23 cellular contexts compared by ENCODE assay signal in the genomic region with DNA sequence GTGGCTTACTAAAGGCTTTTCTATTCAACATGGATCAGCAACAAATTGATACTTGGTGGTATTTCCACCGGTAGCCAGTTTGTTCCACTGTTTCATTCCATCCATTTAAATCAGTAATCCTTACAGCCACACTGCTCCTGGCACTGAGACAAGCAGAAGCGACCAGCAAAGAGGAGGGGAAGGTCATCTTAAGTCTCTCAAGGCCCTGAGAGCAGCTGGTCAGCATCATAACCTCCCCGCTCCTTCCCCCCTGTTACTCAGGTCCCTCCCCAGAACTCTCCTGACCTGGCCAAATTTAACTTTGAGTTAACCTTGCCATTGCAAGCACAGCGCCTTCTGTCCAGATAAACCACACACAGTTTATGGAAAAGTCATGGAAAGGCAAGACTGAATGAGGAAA.
DNase-seq lines count a peak whose midpoint lies in the region; ATAC-seq and TF ChIP-seq lines count a peak whose summit lies in the region.
"Had no signal": no experiment of that assay in that cellular context is flagged by ENCODE, and none has a peak within 500 bp of the region (broad histone marks: within the 10 kb centered on the region; RNA-seq: fewer than 3 reads in every experiment).

No MANE protein-coding gene starts in this region.

- H3K27ac Mint-ChIP-seq in CD14-positive monocyte (peak overlapping the region; percentile 59 to 90 (median 81)), nephron (peak overlapping the region; percentile 19 to 83 (median 33))
- H3K27ac Mint-ChIP-seq in CD4-positive, alpha-beta T cell: peak overlapping the region; percentile 36
- H3K27ac Mint-ChIP-seq: CD8-positive, alpha-beta T cell had no signal

- CTCF ChIA-PET in CD4-positive, alpha-beta T cell (lab: Charles Lee): no interaction called here

- no peak overlapping the region for H3K27ac ChIP-seq in CD4-positive, alpha-beta T cell (ENCODE audit: low read depth, low read length)
- peak overlapping the region in 2 of 5 donors; percentile 26 to 55 for H3K27ac ChIP-seq in adrenal gland
- H3K27ac ChIP-seq in transverse colon: no peak overlapping the region
- H3K27ac ChIP-seq in foreskin keratinocyte: no peak overlapping the region
- H3K27ac ChIP-seq: BLaER1 had no signal

- TF ChIP-seq CTCF in CD14-positive monocyte (IDR thresholded peaks at IDR 0.05): no peak
- no peak for TF ChIP-seq CTCF in CD4-positive, alpha-beta T cell (IDR thresholded peaks at IDR 0.05)
- no peak for TF ChIP-seq CTCF in adrenal gland (IDR thresholded peaks at IDR 0.05)
- TF ChIP-seq CTCF in nephron (IDR thresholded peaks at IDR 0.05; ENCODE audit: unreplicated experiment in 3 of 3): no peak
- no peak for TF ChIP-seq CTCF in transverse colon (IDR thresholded peaks at IDR 0.05)
- TF ChIP-seq CTCF in foreskin keratinocyte (conservative IDR thresholded peaks at IDR 0.05): no peak

- H3K4me3 Mint-ChIP-seq in CD14-positive monocyte: peak overlapping the region in 1 of 2 donors; percentile 21
- no peak overlapping the region for H3K4me3 Mint-ChIP-seq in CD4-positive, alpha-beta T cell
- H3K4me3 Mint-ChIP-seq in nephron: no peak overlapping the region
- H3K4me3 Mint-ChIP-seq: CD8-positive, alpha-beta T cell had no signal

- H3K27me3 Mint-ChIP-seq in CD14-positive monocyte (ENCODE audit: low read depth in 3 of 3) (no peaks in the 10 kb centered on the region), nephron (ENCODE audit: low read depth) (no peaks in the 10 kb centered on the region)
- no peaks in the 10 kb centered on the region for H3K27me3 Mint-ChIP-seq in CD4-positive, alpha-beta T cell

- peaks cover 85% of the 10 kb centered on the region for H3K4me1 Mint-ChIP-seq in CD14-positive monocyte
- H3K4me1 Mint-ChIP-seq in CD4-positive, alpha-beta T cell (ENCODE audit: low read depth): peaks cover 77% of the 10 kb centered on the region
- H3K4me1 Mint-ChIP-seq in nephron: peaks cover 34% of the 10 kb centered on the region

- ATAC-seq in CD4-positive, alpha-beta T cell (ENCODE audit: poor library complexity): no peak
- no peak for ATAC-seq in foreskin keratinocyte
- ATAC-seq: CD8-positive, alpha-beta T cell; GM12878; PC-3 had no signal

- in situ Hi-C loops in transverse colon (cut with MboI; ENCODE audit: low pct_ligation_motif_present in 1 of 4, low pct_unique_long_range_greater_than_20kb in 1 of 4, low sequenced_read_pairs in 3 of 4): no loop called here

- H3K9me3 Mint-ChIP-seq in CD14-positive monocyte (peaks cover 2 to 6% (median 3%) of the 10 kb centered on the region in 7 donors), nephron (peaks cover 9% of the 10 kb centered on the region)
- H3K9me3 Mint-ChIP-seq in CD4-positive, alpha-beta T cell: peaks cover 2% of the 10 kb centered on the region
- H3K9me3 Mint-ChIP-seq: CD8-positive, alpha-beta T cell had no signal

- intact Hi-C loops in CD14-positive monocyte (cut with micrococcal nuclease) (no loop called here), adrenal gland (cut with DNase I) (no loop called here), transverse colon (cut with DNase I; ENCODE audit: low total_unique reads) (no loop called here)
- intact Hi-C loops in CD4-positive, alpha-beta T cell (cut with DNase I, micrococcal nuclease): no loop called here

- H3K36me3 ChIP-seq in adrenal gland (replicated peaks in 1 of 2) (no peaks in the 10 kb centered on the region), transverse colon (no peaks in the 10 kb centered on the region)
- H3K36me3 ChIP-seq: BLaER1 had no signal

- H3K4me1 ChIP-seq in adrenal gland (replicated peaks in 1 of 2) (peaks cover 6 to 27% of the 10 kb centered on the region in 2 donors), transverse colon (peaks cover 0 to 5% (median 0%) of the 10 kb centered on the region in 4 donors), foreskin keratinocyte (peaks cover 23% of the 10 kb centered on the region)

- no peak for TF ChIP-seq EP300 in transverse colon (IDR thresholded peaks at IDR 0.05; ENCODE audit: low read depth)

- POLR2A ChIA-PET in CD4-positive, alpha-beta T cell (lab: Charles Lee): no interaction called here

- TF ChIP-seq POLR2A in adrenal gland (IDR thresholded peaks at IDR 0.05): no peak
- TF ChIP-seq POLR2A in transverse colon (IDR thresholded peaks at IDR 0.05): no peak

- 21 to 44% (median 25%) methylated on average over 4 of the region's 4 CpGs for WGBS in adrenal gland, 4 donors
- WGBS in transverse colon (ENCODE audit: low coverage in 1 of 2), 2 donors: 75 to 78% methylated on average over 1 to 4 of the region's 4 CpGs

- DNase-seq in CD14-positive monocyte (ENCODE audit: low spot score) (no peak), adrenal gland (peak in 5 of 7 donors; percentile 38 to 67 (median 47)), transverse colon (no peak), NCI-H187 (lab: John Stamatoyannopoulos, UW) (no peak), foreskin keratinocyte (no peak)
- DNase-seq in CD4-positive, alpha-beta T cell: no peak
- DNase-seq: ACHN; CD8-positive, alpha-beta T cell; DND-41; H7; KG1; NCI-H1092; NCI-H1436 treated with DMSO at 0.1 percent for 48 hours; NCI-H2029; NCI-H2171; NCI-H524 treated with DMSO at 0.1 percent for 48 hours; PC-3; RPMI8226; SIG-M5; SK-N-SH had no signal

- H3K4me3 ChIP-seq in adrenal gland (no peak overlapping the region), transverse colon (no peak overlapping the region)
- H3K4me3 ChIP-seq: BLaER1, GM12878 had no signal

- peaks cover 1% of the 10 kb centered on the region for H3K9me3 ChIP-seq in CD4-positive, alpha-beta T cell (ENCODE audit: control insufficient read depth, low read length)
- H3K9me3 ChIP-seq in adrenal gland (replicated peaks in 1 of 3): no peaks in the 10 kb centered on the region
- peaks cover 2 to 4% of the 10 kb centered on the region in 2 donors for H3K9me3 ChIP-seq in transverse colon
- H3K9me3 ChIP-seq: SK-N-SH had no signal

- no peaks in the 10 kb centered on the region for H3K27me3 ChIP-seq in CD4-positive, alpha-beta T cell (ENCODE audit: control insufficient read depth, insufficient read depth, low read length)
- no peaks in the 10 kb centered on the region for H3K27me3 ChIP-seq in adrenal gland
- H3K27me3 ChIP-seq in transverse colon: no peaks in the 10 kb centered on the region
- H3K27me3 ChIP-seq in foreskin keratinocyte: no peaks in the 10 kb centered on the region
- H3K27me3 ChIP-seq: BLaER1 had no signal

- H3K36me3 Mint-ChIP-seq in CD14-positive monocyte: peaks cover 0 to 2% of the 10 kb centered on the region in 2 donors
- peaks cover 10% of the 10 kb centered on the region for H3K36me3 Mint-ChIP-seq in CD4-positive, alpha-beta T cell (ENCODE audit: low read depth)
- H3K36me3 Mint-ChIP-seq in nephron (ENCODE audit: low read depth): peaks cover 5% of the 10 kb centered on the region
- H3K36me3 Mint-ChIP-seq: CD8-positive, alpha-beta T cell had no signal

Comparison
In these comparisons a context has a peak if more than half of its experiments do, and no peak if none do; other contexts are left out.
1. DNase-seq: peak in adrenal gland (5 of 7); none in CD14-positive monocyte (single experiment), CD4-positive, alpha-beta T cell (0 of 10), transverse colon (single experiment), NCI-H187 (0 of 2) and foreskin keratinocyte (0 of 2).
2. Peak in every context shown above with its lines, with median percentiles within 50 percentile points of each other: H3K27ac Mint-ChIP-seq.